ENCODE assay signal across 1 cellular context in the genomic region with DNA sequence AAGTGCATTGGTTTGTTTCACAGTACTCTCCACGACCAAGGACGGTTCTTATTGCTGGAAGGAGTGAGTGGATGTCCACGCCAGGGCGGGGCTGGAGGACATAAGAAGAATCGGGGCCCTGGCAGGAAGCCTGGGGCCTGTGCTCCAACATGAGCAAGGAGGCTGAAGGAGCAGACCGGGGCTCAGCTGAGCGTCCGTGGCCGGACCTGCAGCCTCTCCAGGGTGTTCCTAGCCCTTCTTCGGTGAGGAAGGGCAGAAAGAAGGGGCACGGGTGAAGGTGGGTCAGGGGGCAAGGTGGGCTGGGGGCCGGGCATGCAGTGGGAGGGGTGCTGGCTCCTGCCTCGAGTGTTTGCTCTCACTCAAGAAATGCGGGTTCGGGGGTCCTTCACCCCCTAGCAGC.
TF ChIP-seq lines count a peak whose summit lies in the region.

No MANE protein-coding gene starts in this region.

TF ChIP-seq in GM23338, 12 proteins besides CTCF, POLR2A, EP300 and RAD21:
- no peak for TF ChIP-seq ZNF331 (CRISPR knock-in tag; IDR thresholded peaks at IDR 0.05; ENCODE audit: low read depth)
- no peak for TF ChIP-seq REST (IDR thresholded peaks at IDR 0.05; ENCODE audit: unreplicated experiment)
- TF ChIP-seq ZNF462 (CRISPR knock-in tag; IDR thresholded peaks at IDR 0.05), result no peak
- no peak for TF ChIP-seq JUNB (IDR thresholded peaks at IDR 0.05; ENCODE audit: unreplicated experiment)
- no peak for TF ChIP-seq POLR2AphosphoS5 (IDR thresholded peaks at IDR 0.05; ENCODE audit: low read depth)
